ENCODE assay signal across 8 cellular contexts in the genomic region with DNA sequence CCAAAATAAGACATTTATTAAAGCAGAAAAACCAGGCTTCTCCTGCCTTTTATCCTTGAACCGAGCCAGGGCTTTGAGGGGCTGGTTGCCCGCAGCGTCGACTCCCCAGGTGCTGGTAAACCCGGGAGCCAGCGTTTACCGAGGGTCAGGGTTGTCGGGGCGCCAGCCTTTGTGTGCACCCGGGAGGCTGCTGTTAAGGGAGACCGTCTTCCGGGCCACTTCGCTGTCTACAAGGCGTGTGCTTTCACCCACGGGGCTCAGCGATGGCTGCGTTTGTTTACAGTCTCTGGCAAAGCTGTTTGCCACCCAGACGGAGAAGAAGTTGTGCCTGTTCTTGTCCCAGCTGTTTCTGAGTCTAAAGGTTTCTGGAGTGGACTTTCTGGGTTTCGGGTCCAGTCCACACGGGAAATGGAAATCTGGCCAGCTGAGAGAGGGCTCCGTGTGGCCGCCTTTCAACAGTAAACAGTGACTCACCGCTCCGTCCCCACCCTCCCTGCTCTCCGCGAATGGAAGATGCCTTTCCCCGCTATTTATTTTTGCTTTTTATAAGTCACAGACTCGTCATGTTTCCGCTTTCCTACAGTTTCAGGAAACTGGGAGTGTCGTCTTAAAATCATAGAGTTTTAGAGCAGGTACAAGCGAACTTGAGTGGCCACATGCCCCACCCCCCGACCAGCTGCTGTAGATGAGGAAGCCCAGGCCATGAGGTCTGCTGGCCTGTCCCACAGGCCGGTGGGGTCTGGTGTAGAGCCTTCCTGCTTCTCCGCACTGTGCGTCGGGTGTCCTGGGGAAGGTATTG. TPM values are rescaled to one million over a fixed set of nuclear protein-coding genes. Genes with fewer than 3 reads are reported as not detected.
DNase-seq lines count a peak whose midpoint lies in the region; ATAC-seq and TF ChIP-seq lines count a peak whose summit lies in the region.

No MANE protein-coding gene starts in this region.

- ATAC-seq in GM21423 (IDR thresholded peaks at IDR 0.05; ENCODE audit: unreplicated experiment) (peak; percentile 31), psoas muscle (peak; percentile 34 to 66 (median 46)), HG03097 (IDR thresholded peaks at IDR 0.05; ENCODE audit: low FRiP score, unreplicated experiment) (no peak)
- ATAC-seq in activated naive CD8-positive, alpha-beta T cell treated with anti-CD3 and anti-CD28 coated beads, Interleukin-2, amount 10 ng/mL, durations not matched to agents 7 days and 5 days (ENCODE audit: low read depth), result peak; percentile 62

- no peaks in the 10 kb centered on the region for H3K27me3 ChIP-seq in psoas muscle (ENCODE audit: insufficient read depth in 3 of 3, low read length in 2 of 3)

- peak overlapping the region; percentile 91 for H3K27ac Mint-ChIP-seq in activated naive CD8-positive, alpha-beta T cell treated with anti-CD3 and anti-CD28 coated beads, Interleukin-2, amount 10 ng/mL, durations not matched to agents 7 days and 5 days

- POLR2A ChIA-PET in activated naive CD8-positive, alpha-beta T cell treated with anti-CD3 and anti-CD28 coated beads, Interleukin-2, amount 10 ng/mL, durations not matched to agents 7 days and 5 days (lab: Charles Lee), result interaction anchor here (1.0 to 2.3 kb wide), 3 partner anchors 21 to 29 kb away, joined by 3 to 8 read pairs (median 6); a partner anchor contains a TSS

- H3K9me3 ChIP-seq in psoas muscle, result no peaks in the 10 kb centered on the region

- no peak for TF ChIP-seq CTCF in psoas muscle (IDR thresholded peaks at IDR 0.05)

- H3K36me3 Mint-ChIP-seq in activated naive CD8-positive, alpha-beta T cell treated with anti-CD3 and anti-CD28 coated beads, Interleukin-2, amount 10 ng/mL, durations not matched to agents 7 days and 5 days, result no peaks in the 10 kb centered on the region

- peaks cover 26% of the 10 kb centered on the region for H3K4me1 Mint-ChIP-seq in activated naive CD8-positive, alpha-beta T cell treated with anti-CD3 and anti-CD28 coated beads, Interleukin-2, amount 10 ng/mL, durations not matched to agents 7 days and 5 days

- WGBS in psoas muscle, 3 donors, result 6 to 10% (median 9%) methylated on average over 36 of the region's 36 CpGs

- peaks cover 42% of the 10 kb centered on the region for H3K4me1 ChIP-seq in psoas muscle

- H3K27ac ChIP-seq in psoas muscle, result peak overlapping the region; percentile 99

- H3K27me3 Mint-ChIP-seq in activated naive CD8-positive, alpha-beta T cell treated with anti-CD3 and anti-CD28 coated beads, Interleukin-2, amount 10 ng/mL, durations not matched to agents 7 days and 5 days, result peaks cover 2% of the 10 kb centered on the region

- H3K4me3 ChIP-seq in psoas muscle, result peak overlapping the region; percentile 78

- peak overlapping the region; percentile 83 for H3K4me3 Mint-ChIP-seq in activated naive CD8-positive, alpha-beta T cell treated with anti-CD3 and anti-CD28 coated beads, Interleukin-2, amount 10 ng/mL, durations not matched to agents 7 days and 5 days

- DNase-seq in SIG-M5 treated with dmso at 0.1 percent for 504 hours (lab: John Stamatoyannopoulos, UW; ENCODE audit: unreplicated experiment), result peak; percentile 92
- peak; percentile 58 for DNase-seq in activated naive CD8-positive, alpha-beta T cell treated with anti-CD3 and anti-CD28 coated beads, Interleukin-2, amount 10 ng/mL, durations not matched to agents 7 days and 5 days
- peak; percentile 92 for DNase-seq in cardiac septum (ENCODE audit: low spot score)
- DNase-seq in psoas muscle, result peak; percentile 81 to 88
- DNase-seq in DMS79 (lab: John Stamatoyannopoulos, UW), result no peak
- DNase-seq in GDM1 (lab: John Stamatoyannopoulos, UW), result no peak

- intact Hi-C loops in cardiac septum (cut with DNase I) (loop anchor here (1.0 kb wide), 1 partner anchor 19 kb away; no protein-coding TSS in a partner anchor), psoas muscle (cut with DNase I) (loop anchor here (1.0 to 5.0 kb wide), 2 partner anchors 19 to 35 kb away; no protein-coding TSS in a partner anchor)

- peaks cover 0 to 7% of the 10 kb centered on the region in 2 donors for H3K36me3 ChIP-seq in psoas muscle (ENCODE audit: insufficient read depth in 1 of 2, low read depth in 1 of 2)

- no peaks in the 10 kb centered on the region for H3K9me3 Mint-ChIP-seq in activated naive CD8-positive, alpha-beta T cell treated with anti-CD3 and anti-CD28 coated beads, Interleukin-2, amount 10 ng/mL, durations not matched to agents 7 days and 5 days

RNA-seq across cellular contexts. Expression of a gene that starts 2.2 kb away (rescaled TPM):
- 10 to 100 TPM; 33.0 to 34.5 TPM for total RNA-seq in activated naive CD8-positive, alpha-beta T cell treated with anti-CD3 and anti-CD28 coated beads, Interleukin-2, amount 10 ng/mL, durations not matched to agents 7 days and 5 days
- 192 TPM for total RNA-seq in cardiac septum
- 100 to 1,000 TPM in 1 of 4 donors, 10 to 100 TPM in 3; 59.1 to 103 (median 77.5) TPM for total RNA-seq in psoas muscle
- polyA plus RNA-seq in psoas muscle, result 100 to 1,000 TPM in 1 of 3 donors, 10 to 100 TPM in 2; 36.7 to 138 (median 62.9) TPM

RNA-seq across cellular contexts. Expression of a gene that starts 23.4 kb away (rescaled TPM):
- not detected for total RNA-seq in activated naive CD8-positive, alpha-beta T cell treated with anti-CD3 and anti-CD28 coated beads, Interleukin-2, amount 10 ng/mL, durations not matched to agents 7 days and 5 days
- total RNA-seq in cardiac septum (0.08 TPM), psoas muscle (1 to 10 TPM; 2.8 to 6.0 (median 2.9) TPM)
- polyA plus RNA-seq in psoas muscle, result 1 to 10 TPM in 2 of 3 donors, under 1 TPM in 1; 0.40 to 1.4 (median 1.1) TPM

RNA-seq across cellular contexts. Expression of a gene that starts 28.5 kb away (rescaled TPM):
- 100 to 1,000 TPM; 110 to 115 TPM for total RNA-seq in activated naive CD8-positive, alpha-beta T cell treated with anti-CD3 and anti-CD28 coated beads, Interleukin-2, amount 10 ng/mL, durations not matched to agents 7 days and 5 days
- total RNA-seq in cardiac septum (54.7 TPM), psoas muscle (10 to 100 TPM; 61.3 to 77.6 (median 68.9) TPM)
- 10 to 100 TPM; 38.8 to 70.7 (median 44.0) TPM for polyA plus RNA-seq in psoas muscle

RNA-seq across cellular contexts. Expression of a gene that starts 37.2 kb away (rescaled TPM):
- total RNA-seq in activated naive CD8-positive, alpha-beta T cell treated with anti-CD3 and anti-CD28 coated beads, Interleukin-2, amount 10 ng/mL, durations not matched to agents 7 days and 5 days, result 10 to 100 TPM; 26.8 to 33.0 TPM
- total RNA-seq in cardiac septum (12.1 TPM), psoas muscle (10 to 100 TPM; 11.8 to 18.2 (median 14.6) TPM)
- 10 to 100 TPM; 33.4 to 59.1 (median 54.1) TPM for polyA plus RNA-seq in psoas muscle

Comparison
In these comparisons a context has a peak if more than half of its experiments do, and no peak if none do; other contexts are left out.
1. DNase-seq: peak in SIG-M5 treated with dmso at 0.1 percent for 504 hours (single experiment), activated naive CD8-positive, alpha-beta T cell treated with anti-CD3 and anti-CD28 coated beads, Interleukin-2, amount 10 ng/mL, durations not matched to agents 7 days and 5 days (single experiment), cardiac septum (single experiment) and psoas muscle (2 of 2); none in DMS79 (single experiment) and GDM1 (single experiment).